In the genomic region with DNA sequence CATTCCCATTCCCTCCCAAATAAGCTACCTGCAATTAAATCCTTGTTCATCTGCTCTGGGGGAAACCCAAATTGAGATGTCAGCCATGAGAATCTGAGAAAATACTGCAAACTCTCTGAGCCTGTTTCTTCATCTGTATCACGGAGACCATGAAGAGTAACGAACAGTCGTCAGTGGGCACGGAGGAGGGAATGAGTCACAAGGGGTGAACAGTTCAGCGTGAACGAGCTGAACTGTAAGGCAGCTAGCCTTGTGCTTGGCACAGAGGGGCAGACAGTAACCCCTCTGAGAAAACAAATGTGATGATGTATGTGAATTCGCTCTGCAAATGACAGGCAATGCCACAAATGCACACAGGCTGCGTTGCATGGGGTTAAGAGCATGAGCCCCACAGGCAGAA, we compare ENCODE assay signal across 10 cellular contexts.
DNase-seq lines count a peak whose midpoint lies in the region; FAIRE-seq and TF ChIP-seq lines count a peak whose summit lies in the region.
"Had no signal": no experiment of that assay in that cellular context is flagged by ENCODE, and none has a peak within 500 bp of the region (broad histone marks: within the 10 kb centered on the region; RNA-seq: fewer than 3 reads in every experiment).

No MANE protein-coding gene starts in this region.

- TF ChIP-seq POLR2A in GM12892 (IDR thresholded peaks at IDR 0.05; ENCODE audit: low read depth, low read length) = no peak

- H3K4me3 Mint-ChIP-seq in CD14-positive monocyte = no peak overlapping the region
- H3K4me3 Mint-ChIP-seq: brain, T-helper 17 cell had no signal

- FAIRE-seq in GM12892 (lab: Jason Lieb, UNC) = no peak

- TF ChIP-seq CTCF in CD14-positive monocyte (IDR thresholded peaks at IDR 0.05) = no peak

- no peak overlapping the region for H3K27ac Mint-ChIP-seq in CD14-positive monocyte
- H3K27ac Mint-ChIP-seq: T-helper 17 cell had no signal

- intact Hi-C loops in head of caudate nucleus (cut with DNase I) = no loop called here
- intact Hi-C loops in CD14-positive monocyte (cut with micrococcal nuclease) = no loop called here

- H3K4me1 Mint-ChIP-seq in CD14-positive monocyte = peaks cover 7% of the 10 kb centered on the region

- H3K9me3 Mint-ChIP-seq in CD14-positive monocyte = peaks cover 3 to 9% (median 7%) of the 10 kb centered on the region in 7 donors

- peak in 3 of 4 experiments; percentile 3 to 42 (median 11) for DNase-seq in activated CD4-positive, CD25-positive, alpha-beta regulatory T cell (lab: John Stamatoyannopoulos, UW)
- DNase-seq in activated CD4-positive, CD25-positive, alpha-beta regulatory T cell treated with anti-CD3 and anti-CD28 coated beads, Interleukin-2, amount 50 U/mL, for 72 hours = no peak
- peak; percentile 22 for DNase-seq in activated T-cell treated with anti-CD3 and anti-CD28 coated beads for 48 hours (ENCODE audit: low read depth)
- DNase-seq in head of caudate nucleus = peak in 35 of 42 donors; percentile 26 to 86 (median 58)
- DNase-seq in stimulated activated CD8-positive, alpha-beta memory T cell treated with anti-CD3 and anti-CD28 coated beads, Interleukin-2, amount 100 ng/mL, for 48 hours (ENCODE audit: low read depth in 2 of 2) = peak; percentile 14 to 37
- no peak for DNase-seq in DMS153 (lab: John Stamatoyannopoulos, UW)
- no peak for DNase-seq in GM12892 (ENCODE audit: insufficient read length)
- no peak for DNase-seq in CD14-positive monocyte (ENCODE audit: low spot score)
- DNase-seq: T-helper 17 cell had no signal

- peaks cover 2 to 6% (median 5%) of the 10 kb centered on the region in 3 donors for H3K27me3 Mint-ChIP-seq in CD14-positive monocyte (ENCODE audit: low read depth in 3 of 3)
- H3K27me3 Mint-ChIP-seq: T-helper 17 cell had no signal

- H3K36me3 Mint-ChIP-seq in CD14-positive monocyte = no peaks in the 10 kb centered on the region
- H3K36me3 Mint-ChIP-seq: brain had no signal

Comparison
In these comparisons a context has a peak if more than half of its experiments do, and no peak if none do; other contexts are left out.
1. DNase-seq: peak in activated CD4-positive, CD25-positive, alpha-beta regulatory T cell (3 of 4), activated T-cell treated with anti-CD3 and anti-CD28 coated beads for 48 hours (single experiment), head of caudate nucleus (35 of 42) and stimulated activated CD8-positive, alpha-beta memory T cell treated with anti-CD3 and anti-CD28 coated beads, Interleukin-2, amount 100 ng/mL, for 48 hours (2 of 2); none in activated CD4-positive, CD25-positive, alpha-beta regulatory T cell treated with anti-CD3 and anti-CD28 coated beads, Interleukin-2, amount 50 U/mL, for 72 hours (single experiment), DMS153 (single experiment), GM12892 (single experiment) and CD14-positive monocyte (single experiment).